ENCODE assay signal across 27 cellular contexts in genomic region chr6:84597238-84597875, GRCh38.
DNase-seq lines count a peak whose midpoint lies in the region; ATAC-seq, FAIRE-seq and TF ChIP-seq lines count a peak whose summit lies in the region.
"Had no signal": no experiment of that assay in that cellular context is flagged by ENCODE, and none has a peak within 500 bp of the region (broad histone marks: within the 10 kb centered on the region; RNA-seq: fewer than 3 reads in every experiment).

No MANE protein-coding gene starts in this region.

- ATAC-seq in GM12878 = peak; percentile 56
- no peak for ATAC-seq in HG03571 (IDR thresholded peaks at IDR 0.05; ENCODE audit: unreplicated experiment)
- ATAC-seq: lower lobe of right lung; stimulated activated naive CD8-positive, alpha-beta T cell treated with anti-CD3 and anti-CD28 coated beads, Interleukin-15, Interleukin-2, amounts not matched to agents 100 U/mL and 50 U/mL, for 24 hours had no signal

- H3K4me3 Mint-ChIP-seq in Calu3 (ENCODE audit: low read depth, unreplicated experiment) = peak overlapping the region; percentile 31
- H3K4me3 Mint-ChIP-seq: activated B cell treated with CpG ODN at 0.5 μM for 24 hours; activated naive CD4-positive, alpha-beta T cell treated with anti-CD3 and anti-CD28 coated beads, Interleukin-2, amount 10 ng/mL, durations not matched to agents 7 days and 5 days; CD14-positive monocyte had no signal

- H3K36me3 ChIP-seq in GM12878 (ENCODE audit: control insufficient read depth in 2 of 2, insufficient read depth in 2 of 2, low read length in 1 of 2) = no peaks in the 10 kb centered on the region
- H3K36me3 ChIP-seq: lower lobe of right lung, sigmoid colon, thyroid gland had no signal

- FAIRE-seq in GM12878 (lab: Jason Lieb, UNC) = no peak
- FAIRE-seq: GM19239 had no signal

- POLR2A ChIA-PET in GM12878 (lab: Charles Lee) = no interaction called here

- no peak overlapping the region for H3K4me2 ChIP-seq in GM12878 (ENCODE audit: control insufficient read depth, insufficient read depth)

- CTCF ChIA-PET in Calu3 (lab: Charles Lee) = interaction anchor here (1.7 kb wide), 1 partner anchor 170 kb away, joined by 3 read pairs; no protein-coding TSS in a partner anchor
- CTCF ChIA-PET in GM12878 (lab: Yijun Ruan, JAX) = interaction anchor here (1.2 to 1.4 kb wide), 2 partner anchors 8 to 67 kb away, joined by 3 read pairs; no protein-coding TSS in a partner anchor

- in situ Hi-C loops in GM12878 (cut with MboI) = no loop called here

- H3K9ac ChIP-seq in GM12878 (ENCODE audit: control insufficient read depth, insufficient read depth, low read length) = no peak overlapping the region

- H3K4me1 Mint-ChIP-seq in Calu3 (ENCODE audit: low read depth, unreplicated experiment) = no peaks in the 10 kb centered on the region
- H3K4me1 Mint-ChIP-seq: activated B cell treated with CpG ODN at 0.5 μM for 24 hours; activated naive CD4-positive, alpha-beta T cell treated with anti-CD3 and anti-CD28 coated beads, Interleukin-2, amount 10 ng/mL, durations not matched to agents 7 days and 5 days; CD14-positive monocyte had no signal

- no peaks in the 10 kb centered on the region for H4K20me1 ChIP-seq in GM12878 (ENCODE audit: control insufficient read depth, insufficient read depth)

- H3K79me2 ChIP-seq in GM12878 (ENCODE audit: control insufficient read depth, insufficient read depth, low read length) = no peaks in the 10 kb centered on the region

- WGBS in GM12878 (ENCODE audit: insufficient coverage, insufficient replicate concordance, low lambda C conversion rate, missing lambda C conversion rate) = 8% methylated on average over 4 of the region's 4 CpGs

- DNase-seq in Calu3 (peak; percentile 17), M059J (ENCODE audit: low read depth) (peak; percentile 22), GM12878 (ENCODE audit: low read depth, low spot score) (no peak), fibroblast of the aortic adventitia (ENCODE audit: low read depth) (peak; percentile 40), SHP77 (lab: John Stamatoyannopoulos, UW) (no peak), NCI-H187 treated with DMSO at 0.1 percent for 48 hours (lab: John Stamatoyannopoulos, UW) (no peak), cortex of kidney (lab: John Stamatoyannopoulos, UW) (no peak)
- DNase-seq: activated B cell treated with CpG ODN at 0.5 μM for 24 hours; activated naive CD4-positive, alpha-beta T cell treated with anti-CD3 and anti-CD28 coated beads, Interleukin-2, amount 10 ng/mL, durations not matched to agents 7 days and 5 days; anterior cingulate cortex; effector CD8-positive, alpha-beta T cell; glutamatergic neuron; KBM-7; lower lobe of right lung; MV-4-11; NCI-H1694 treated with DMSO at 0.1 percent for 48 hours; NCI-H69; RPMI8226; sigmoid colon; stimulated activated CD4-positive, alpha-beta T cell treated with anti-CD3 and anti-CD28 coated beads, Interleukin-15, amount 100 ng/mL, for 24 hours; stimulated activated naive CD8-positive, alpha-beta T cell treated with anti-CD3 and anti-CD28 coated beads, Interleukin-15, Interleukin-2, amounts not matched to agents 100 U/mL and 50 U/mL, for 24 hours; T-helper 9 cell; thyroid gland had no signal

- intact Hi-C loops in Calu3 (cut with micrococcal nuclease; ENCODE audit: unreplicated experiment) = no loop called here
- intact Hi-C loops in GM12878 (cut with micrococcal nuclease; ENCODE audit: unreplicated experiment) = no loop called here

- SMC1A ChIA-PET in GM12878 (lab: Charles Lee; ENCODE audit: uncharacterized antibody, unreplicated experiment) = interaction anchor here (1.3 to 1.5 kb wide), 4 partner anchors 8 to 43 kb away, joined by 4 to 5 read pairs (median 4); no protein-coding TSS in a partner anchor

- H3K27me3 Mint-ChIP-seq in Calu3 (ENCODE audit: unreplicated experiment) = no peaks in the 10 kb centered on the region
- H3K27me3 Mint-ChIP-seq: activated B cell treated with CpG ODN at 0.5 μM for 24 hours; activated naive CD4-positive, alpha-beta T cell treated with anti-CD3 and anti-CD28 coated beads, Interleukin-2, amount 10 ng/mL, durations not matched to agents 7 days and 5 days; progenitor cell of endocrine pancreas had no signal

- TF ChIP-seq RAD21 in GM12878 (IDR thresholded peaks at IDR 0.05; ENCODE audit: insufficient read depth, low read depth, low read length) = no peak

- no peaks in the 10 kb centered on the region for H3K4me1 ChIP-seq in GM12878 (ENCODE audit: control insufficient read depth, insufficient read depth, low read length)
- H3K4me1 ChIP-seq: lower lobe of right lung, sigmoid colon, thyroid gland had no signal

- TF ChIP-seq CTCF in Calu3 (IDR thresholded peaks at IDR 0.05; ENCODE audit: unreplicated experiment) (no peak), GM12878 (IDR thresholded peaks at IDR 0.05 in 2 of 3, conservative IDR thresholded peaks at IDR 0.05 in 1 of 3; ENCODE audit: control insufficient read depth in 2 of 3, extremely low read depth in 1 of 3, insufficient read depth in 1 of 3, low read depth in 3 of 3, low read length in 3 of 3) (no peak), fibroblast of the aortic adventitia (IDR thresholded peaks at IDR 0.05; ENCODE audit: insufficient read depth, low read length) (no peak)

- RAD21 ChIA-PET in GM12878 (lab: Charles Lee; ENCODE audit: unreplicated experiment) = no interaction called here

- BruUV-seq in Calu3 (replicated peaks; lab: Mats Ljungman, UMichigan) (no TSS peak), GM12878 (replicated peaks; lab: Mats Ljungman, UMichigan) (no TSS peak)

- H3K27ac Mint-ChIP-seq in Calu3 (ENCODE audit: unreplicated experiment) = no peak overlapping the region
- H3K27ac Mint-ChIP-seq: activated B cell treated with CpG ODN at 0.5 μM for 24 hours; activated naive CD4-positive, alpha-beta T cell treated with anti-CD3 and anti-CD28 coated beads, Interleukin-2, amount 10 ng/mL, durations not matched to agents 7 days and 5 days; CD14-positive monocyte; progenitor cell of endocrine pancreas had no signal

- no peak overlapping the region for H3K4me3 ChIP-seq in GM12878
- no peak overlapping the region for H3K4me3 ChIP-seq in fibroblast of the aortic adventitia (ENCODE audit: low read depth, low read length)
- H3K4me3 ChIP-seq: lower lobe of right lung, sigmoid colon, thyroid gland had no signal

- H3K36me3 Mint-ChIP-seq in Calu3 (ENCODE audit: insufficient read depth, unreplicated experiment) = no peaks in the 10 kb centered on the region
- H3K36me3 Mint-ChIP-seq: activated naive CD4-positive, alpha-beta T cell treated with anti-CD3 and anti-CD28 coated beads, Interleukin-2, amount 10 ng/mL, durations not matched to agents 7 days and 5 days; CD14-positive monocyte had no signal

- no peak overlapping the region for H2AFZ ChIP-seq in GM12878 (ENCODE audit: control insufficient read depth, low read depth, low read length)

- no peak for TF ChIP-seq EP300 in GM12878 (IDR thresholded peaks at IDR 0.05; ENCODE audit: borderline replicate concordance in 1 of 2, control insufficient read depth in 1 of 2, low read depth in 2 of 2, low read length in 2 of 2)

- no peak overlapping the region for H3K27ac ChIP-seq in GM12878 (ENCODE audit: control insufficient read depth, insufficient read depth)
- H3K27ac ChIP-seq: lower lobe of right lung, sigmoid colon, thyroid gland had no signal

- H3K9me3 ChIP-seq in GM12878 (replicated peaks; ENCODE audit: control insufficient read depth, insufficient read depth, low read length) = no peaks in the 10 kb centered on the region; the same call in 2 of the 3 replicates
- H3K9me3 ChIP-seq: lower lobe of right lung, thyroid gland had no signal

- H3K27me3 ChIP-seq in GM12878 (replicated peaks in 1 of 2; ENCODE audit: control insufficient read depth in 2 of 2, insufficient read depth in 2 of 2, low read length in 1 of 2) = no peaks in the 10 kb centered on the region
- H3K27me3 ChIP-seq: sigmoid colon, thyroid gland had no signal

- no peak for TF ChIP-seq POLR2A in GM12878 (IDR thresholded peaks at IDR 0.05; ENCODE audit: low read depth, low read length)

- H3K9me3 Mint-ChIP-seq in Calu3 (ENCODE audit: low read depth, unreplicated experiment) = peaks cover 2% of the 10 kb centered on the region
- H3K9me3 Mint-ChIP-seq: activated B cell treated with CpG ODN at 0.5 μM for 24 hours; activated naive CD4-positive, alpha-beta T cell treated with anti-CD3 and anti-CD28 coated beads, Interleukin-2, amount 10 ng/mL, durations not matched to agents 7 days and 5 days had no signal

TF ChIP-seq in GM12878, 131 proteins besides CTCF, POLR2A, EP300 and RAD21 (continues in another document):
- no peak for TF ChIP-seq ESRRA (IDR thresholded peaks at IDR 0.05; ENCODE audit: low read length)
- TF ChIP-seq ZBTB33 (IDR thresholded peaks at IDR 0.05) = no peak
- no peak for TF ChIP-seq BHLHE40 (IDR thresholded peaks at IDR 0.05; ENCODE audit: borderline replicate concordance in 1 of 2, low read depth in 2 of 2, low read length in 1 of 2)
- TF ChIP-seq E2F4 (IDR thresholded peaks at IDR 0.05; ENCODE audit: low read depth, low read length) = no peak
- TF ChIP-seq CHD2 (IDR thresholded peaks at IDR 0.05; ENCODE audit: borderline replicate concordance, low read depth, low read length) = no peak
- no peak for TF ChIP-seq CHD4 (IDR thresholded peaks at IDR 0.05)
- TF ChIP-seq NRF1 (conservative IDR thresholded peaks at IDR 0.05; ENCODE audit: low read depth, low read length) = no peak
- no peak for TF ChIP-seq CREM (IDR thresholded peaks at IDR 0.05; ENCODE audit: low read depth)

Comparison
In these comparisons a context has a peak if more than half of its experiments do, and no peak if none do; other contexts are left out.
1. DNase-seq: peak in Calu3 (single experiment), M059J (single experiment) and fibroblast of the aortic adventitia (single experiment); none in GM12878 (single experiment), SHP77 (0 of 2), NCI-H187 treated with DMSO at 0.1 percent for 48 hours (single experiment) and cortex of kidney (single experiment).